1 cellular context compared by ENCODE assay signal in the genomic region with DNA sequence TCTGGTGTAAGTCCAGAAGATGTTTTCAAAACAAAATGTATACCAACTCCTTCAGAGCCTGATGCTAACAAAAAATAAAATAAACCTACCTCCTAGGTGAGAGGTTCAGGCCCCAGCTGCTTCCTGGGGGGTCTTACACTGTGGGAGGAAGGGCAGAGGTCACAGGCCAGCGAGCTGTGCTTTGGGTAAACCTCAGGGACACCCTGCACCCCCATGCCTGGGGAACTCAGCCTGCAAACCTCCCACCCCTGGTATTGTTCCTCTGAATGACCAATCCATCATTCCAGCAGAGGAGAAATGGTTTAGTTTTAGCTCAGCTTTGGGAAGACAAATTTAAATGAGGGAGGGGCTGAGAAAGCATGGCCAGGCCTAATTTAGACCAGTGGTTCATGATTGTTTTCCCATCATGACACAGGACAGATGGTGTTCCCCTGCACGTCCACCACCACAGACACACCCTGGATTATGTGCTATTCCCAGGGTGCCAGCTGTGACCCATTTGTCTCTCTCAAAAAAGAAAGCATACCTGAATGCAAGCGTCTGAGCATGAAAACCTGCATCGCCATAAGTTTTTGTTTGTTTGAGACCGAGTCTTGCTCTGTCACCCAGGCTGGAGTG.
A peak's percentile ranks its signal among the peaks of the same experiment; 100 is the strongest.
TF ChIP-seq lines count a peak whose summit lies in the region.

No MANE protein-coding gene starts in this region.

TF ChIP-seq in GM12878, 131 proteins besides CTCF, POLR2A, EP300 and RAD21:
- peak; percentile 67 for TF ChIP-seq NR2F1 (conservative IDR thresholded peaks at IDR 0.05)
- no peak for TF ChIP-seq IKZF2 (IDR thresholded peaks at IDR 0.05)
